19 cellular contexts compared by ENCODE assay signal in the genomic region with DNA sequence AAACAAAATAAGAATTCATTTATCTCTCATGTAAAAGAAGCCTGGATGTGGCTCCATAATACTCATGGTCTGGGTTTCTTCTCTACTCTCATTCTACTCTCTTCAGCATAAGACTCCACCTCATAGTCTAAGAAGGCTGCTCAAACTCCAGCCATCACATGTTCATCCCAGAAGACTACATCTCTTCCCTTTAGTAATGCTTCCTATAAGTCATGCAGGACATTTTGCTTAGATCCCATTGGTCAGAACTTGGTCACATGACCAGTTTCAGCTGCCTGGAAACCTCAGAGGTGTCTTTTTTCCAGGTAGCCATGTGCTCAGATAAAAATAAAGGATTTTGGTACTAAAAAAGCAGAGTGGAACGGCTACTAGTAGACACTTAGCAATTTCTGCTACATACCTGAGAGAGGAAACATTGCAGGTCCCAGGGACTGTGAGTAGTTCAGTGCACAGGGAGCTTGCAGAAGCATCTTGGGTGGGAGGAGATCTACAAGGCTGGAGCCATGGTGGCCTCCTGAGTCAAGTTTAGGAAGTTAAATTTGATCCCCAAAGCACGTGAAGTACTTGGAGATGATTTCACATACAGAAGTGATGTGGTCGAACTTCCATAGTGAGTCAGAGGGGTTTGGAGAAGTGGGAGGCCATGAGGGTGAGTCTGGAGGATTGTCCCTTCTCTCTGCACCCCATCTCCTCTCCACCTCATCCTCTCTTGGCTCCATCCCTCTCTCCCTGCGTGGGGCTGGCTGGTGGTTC.
DNase-seq lines count a peak whose midpoint lies in the region; ATAC-seq, FAIRE-seq and TF ChIP-seq lines count a peak whose summit lies in the region.
"Had no signal": no experiment of that assay in that cellular context is flagged by ENCODE, and none has a peak within 500 bp of the region (broad histone marks: within the 10 kb centered on the region; RNA-seq: fewer than 3 reads in every experiment).

No MANE protein-coding gene starts in this region.

- DNase-seq in EL (peak; percentile 61), M059J (ENCODE audit: low read depth) (peak; percentile 48), astrocyte (ENCODE audit: low read depth) (peak; percentile 68), posterior vena cava (ENCODE audit: low spot score) (peak; percentile 3), DMS153 (lab: John Stamatoyannopoulos, UW) (no peak), NCI-H2029 (lab: John Stamatoyannopoulos, UW) (no peak), A172 (ENCODE audit: low spot score) (no peak)
- DNase-seq: activated gamma-delta T cell treated with Interleukin-2 at 50 U/mL for 16 hours; effector CD4-positive, alpha-beta T cell; mammary epithelial cell; NCI-H2171 treated with DMSO at 0.1 percent for 48 hours; stimulated activated CD8-positive, alpha-beta memory T cell treated with anti-CD3 and anti-CD28 coated beads, Interleukin-4, amount 100 ng/mL, for 48 hours; transverse colon had no signal

- FAIRE-seq in astrocyte (lab: Jason Lieb, UNC), result no peak
- FAIRE-seq: frontal cortex, H1 had no signal

- ATAC-seq in GM18907 (IDR thresholded peaks at IDR 0.05; ENCODE audit: unreplicated experiment), result no peak

- intact Hi-C loops in posterior vena cava (cut with DNase I), result loop anchor here in 1 of 2 donors (5.0 kb wide), 1 partner anchor 1112 kb away; no protein-coding TSS in a partner anchor

- H3K9me3 Mint-ChIP-seq in astrocyte (ENCODE audit: unreplicated experiment), result peaks cover 2% of the 10 kb centered on the region
- H3K9me3 Mint-ChIP-seq: neural crest cell had no signal

- no peak for TF ChIP-seq CTCF in astrocyte (IDR thresholded peaks at IDR 0.05; ENCODE audit: insufficient read depth, low read depth, low read length)

- no peaks in the 10 kb centered on the region for H4K20me1 ChIP-seq in astrocyte (ENCODE audit: insufficient read depth, low read length)

- no peaks in the 10 kb centered on the region for H3K4me1 Mint-ChIP-seq in astrocyte (ENCODE audit: low read depth, unreplicated experiment)

- no peak overlapping the region for H3K4me3 ChIP-seq in astrocyte (ENCODE audit: insufficient read depth, low read depth, low read length)
- H3K4me3 ChIP-seq: right atrium auricular region, transverse colon had no signal

- no peak overlapping the region for H2AFZ ChIP-seq in astrocyte (ENCODE audit: low read depth, low read length)

- no peak overlapping the region for H3K27ac ChIP-seq in astrocyte (ENCODE audit: low read depth, low read length)
- H3K27ac ChIP-seq: right atrium auricular region, transverse colon had no signal

- no peak overlapping the region for H3K4me3 Mint-ChIP-seq in astrocyte (ENCODE audit: unreplicated experiment)
- H3K4me3 Mint-ChIP-seq: brain, neural crest cell had no signal

- no peaks in the 10 kb centered on the region for H3K9me3 ChIP-seq in astrocyte (ENCODE audit: insufficient read depth, low read depth, low read length)
- H3K9me3 ChIP-seq: right atrium auricular region, transverse colon had no signal

- H3K27ac Mint-ChIP-seq in astrocyte (ENCODE audit: unreplicated experiment), result no peak overlapping the region

- no peaks in the 10 kb centered on the region for H3K27me3 ChIP-seq in astrocyte (ENCODE audit: insufficient read depth, low read length)
- H3K27me3 ChIP-seq: right atrium auricular region, transverse colon had no signal

- no peak overlapping the region for H3K4me2 ChIP-seq in astrocyte (ENCODE audit: low read length)

- H3K36me3 Mint-ChIP-seq in astrocyte (ENCODE audit: low read depth, unreplicated experiment), result peaks cover 32% of the 10 kb centered on the region

- H3K4me1 ChIP-seq in astrocyte (ENCODE audit: insufficient read depth, low read length), result peaks cover 13% of the 10 kb centered on the region
- H3K4me1 ChIP-seq: right atrium auricular region, transverse colon had no signal

- no peak overlapping the region for H3K9ac ChIP-seq in astrocyte (ENCODE audit: low read length)

- H3K27me3 Mint-ChIP-seq in astrocyte (ENCODE audit: low read depth, unreplicated experiment), result no peaks in the 10 kb centered on the region

- no peaks in the 10 kb centered on the region for H3K36me3 ChIP-seq in astrocyte (ENCODE audit: insufficient read depth, low read length)
- H3K36me3 ChIP-seq: right atrium auricular region, transverse colon had no signal

- H3K79me2 ChIP-seq in astrocyte (ENCODE audit: insufficient read depth, low read length), result no peaks in the 10 kb centered on the region

Comparison
In these comparisons a context has a peak if more than half of its experiments do, and no peak if none do; other contexts are left out.
1. DNase-seq: peak in EL (single experiment), M059J (single experiment), astrocyte (single experiment) and posterior vena cava (single experiment); none in DMS153 (single experiment), NCI-H2029 (single experiment) and A172 (single experiment).